Comparison of ENCODE assay signal across 14 cellular contexts in genomic region chr17:21248495-21248894, GRCh38.
"Had no signal": no experiment of that assay in that cellular context is flagged by ENCODE, and none has a peak within 500 bp of the region (broad histone marks: within the 10 kb centered on the region; RNA-seq: fewer than 3 reads in every experiment).

No MANE protein-coding gene starts in this region.

- H3K9me3 Mint-ChIP-seq: activated CD4-positive, alpha-beta memory T cell treated with anti-CD3 and anti-CD28 coated beads for 36 hours; activated naive CD4-positive, alpha-beta T cell treated with anti-CD3 and anti-CD28 coated beads for 36 hours; activated naive CD8-positive, alpha-beta T cell treated with anti-CD3 and anti-CD28 coated beads, Interleukin-2, amount 10 ng/mL, durations not matched to agents 7 days and 5 days; activated T-cell treated with anti-CD3 and anti-CD28 coated beads, Interleukin-2, amount 50 U/mL, for 72 hours; naive B cell; stimulated activated naive CD8-positive, alpha-beta T cell treated with anti-CD3 and anti-CD28 coated beads, Interleukin-15, Interleukin-2, amounts not matched to agents 100 ng/mL and 50 ng/mL, for 24 hours had no signal

- H3K4me3 Mint-ChIP-seq: activated CD4-positive, alpha-beta memory T cell treated with anti-CD3 and anti-CD28 coated beads for 36 hours; activated naive CD4-positive, alpha-beta T cell treated with anti-CD3 and anti-CD28 coated beads for 36 hours; activated naive CD8-positive, alpha-beta T cell treated with anti-CD3 and anti-CD28 coated beads, Interleukin-2, amount 10 ng/mL, durations not matched to agents 7 days and 5 days; activated T-cell treated with anti-CD3 and anti-CD28 coated beads, Interleukin-2, amount 50 U/mL, for 72 hours; stimulated activated naive CD8-positive, alpha-beta T cell treated with anti-CD3 and anti-CD28 coated beads, Interleukin-15, Interleukin-2, amounts not matched to agents 100 ng/mL and 50 ng/mL, for 24 hours had no signal

- ATAC-seq: activated T-cell treated with anti-CD3 and anti-CD28 coated beads, Interleukin-2, amount 50 U/mL, for 72 hours had no signal

- H3K27ac ChIP-seq: tibial nerve had no signal

- H3K27me3 Mint-ChIP-seq: activated CD4-positive, alpha-beta memory T cell treated with anti-CD3 and anti-CD28 coated beads for 36 hours; activated naive CD8-positive, alpha-beta T cell treated with anti-CD3 and anti-CD28 coated beads, Interleukin-2, amount 10 ng/mL, durations not matched to agents 7 days and 5 days; naive B cell; stimulated activated naive CD8-positive, alpha-beta T cell treated with anti-CD3 and anti-CD28 coated beads, Interleukin-15, Interleukin-2, amounts not matched to agents 100 ng/mL and 50 ng/mL, for 24 hours had no signal

- H3K4me3 ChIP-seq: lung, tibial nerve had no signal

- H3K36me3 Mint-ChIP-seq: activated CD4-positive, alpha-beta memory T cell treated with anti-CD3 and anti-CD28 coated beads for 36 hours; activated naive CD8-positive, alpha-beta T cell treated with anti-CD3 and anti-CD28 coated beads, Interleukin-2, amount 10 ng/mL, durations not matched to agents 7 days and 5 days; naive B cell had no signal

- H3K9me3 ChIP-seq: tibial nerve had no signal

- H3K27me3 ChIP-seq: tibial nerve had no signal

- DNase-seq: activated CD4-positive, alpha-beta memory T cell treated with anti-CD3 and anti-CD28 coated beads for 36 hours; activated CD4-positive, alpha-beta T cell treated with anti-CD3 and anti-CD28 coated beads for 48 hours; activated effector memory CD4-positive, alpha-beta T cell treated with Interleukin-2 at 50 U/mL for 16 hours; activated naive CD4-positive, alpha-beta T cell treated with anti-CD3 and anti-CD28 coated beads for 36 hours; activated naive CD8-positive, alpha-beta T cell treated with anti-CD3 and anti-CD28 coated beads, Interleukin-2, amount 10 ng/mL, durations not matched to agents 7 days and 5 days; activated T-cell treated with anti-CD3 and anti-CD28 coated beads, Interleukin-2, amount 50 U/mL, for 72 hours; amniotic stem cell; kidney; naive B cell; occipital lobe; stimulated activated CD4-positive, alpha-beta T cell treated with anti-CD3 and anti-CD28 coated beads, Interleukin-4, amount 100 ng/mL, for 4 hours had no signal

- H3K27ac Mint-ChIP-seq: activated CD4-positive, alpha-beta memory T cell treated with anti-CD3 and anti-CD28 coated beads for 36 hours; activated naive CD4-positive, alpha-beta T cell treated with anti-CD3 and anti-CD28 coated beads for 36 hours; activated naive CD8-positive, alpha-beta T cell treated with anti-CD3 and anti-CD28 coated beads, Interleukin-2, amount 10 ng/mL, durations not matched to agents 7 days and 5 days; activated T-cell treated with anti-CD3 and anti-CD28 coated beads, Interleukin-2, amount 50 U/mL, for 72 hours; stimulated activated naive CD8-positive, alpha-beta T cell treated with anti-CD3 and anti-CD28 coated beads, Interleukin-15, Interleukin-2, amounts not matched to agents 100 ng/mL and 50 ng/mL, for 24 hours had no signal
